ENCODE assay signal across 1 cellular context in the genomic region with DNA sequence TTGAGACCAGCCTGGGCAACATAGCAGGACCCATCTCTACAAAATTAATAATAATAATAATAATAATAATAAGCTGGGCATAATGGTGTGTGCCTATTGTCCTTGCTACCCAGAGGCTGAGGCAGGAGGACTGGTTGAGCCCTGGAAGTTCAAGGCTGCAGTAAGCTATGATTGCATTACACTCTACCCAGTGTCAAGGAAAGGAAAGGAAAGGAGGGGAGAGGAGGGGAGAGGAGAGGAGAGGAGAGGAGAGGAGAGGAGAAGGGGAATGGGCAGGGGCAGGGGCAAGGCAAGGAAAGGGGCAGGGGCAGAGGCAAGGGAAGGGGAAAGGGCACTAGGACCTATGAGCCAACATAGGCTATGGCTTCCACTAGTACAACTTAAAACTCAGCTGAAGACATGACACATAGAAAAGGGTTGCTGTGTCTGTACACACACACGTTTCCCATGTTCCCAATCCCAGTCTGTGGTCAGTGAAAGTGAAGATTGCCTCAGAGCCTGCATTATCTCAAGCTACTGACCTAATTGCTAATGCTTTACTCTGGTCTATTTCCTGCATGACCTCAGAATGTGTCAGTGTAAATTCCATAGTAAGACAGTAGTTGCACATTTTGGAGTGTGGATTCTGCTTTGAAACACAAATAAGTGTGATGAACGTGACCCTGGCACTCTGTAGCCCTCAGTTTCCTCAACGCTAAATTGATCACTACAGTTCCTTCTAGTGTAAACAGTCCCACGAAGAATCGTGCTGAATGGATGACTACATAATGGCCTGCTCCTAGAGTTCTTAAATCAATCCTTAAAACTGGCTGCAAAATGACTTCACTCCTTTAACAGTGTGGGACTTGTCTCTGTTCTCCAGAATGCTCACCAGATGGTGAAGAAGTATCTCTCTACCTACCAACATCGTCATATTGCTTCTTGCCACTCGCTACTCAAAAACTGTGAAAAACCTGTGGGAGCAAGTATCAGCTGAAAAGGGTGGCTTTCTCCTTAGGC.
A peak's percentile ranks its signal among the peaks of the same experiment; 100 is the strongest.
TF ChIP-seq lines count a peak whose summit lies in the region.

No MANE protein-coding gene starts in this region.

TF ChIP-seq in IMR-90, 13 proteins besides CTCF, POLR2A, EP300 and RAD21 (continued from another document):
- TF ChIP-seq, protein P1, sequence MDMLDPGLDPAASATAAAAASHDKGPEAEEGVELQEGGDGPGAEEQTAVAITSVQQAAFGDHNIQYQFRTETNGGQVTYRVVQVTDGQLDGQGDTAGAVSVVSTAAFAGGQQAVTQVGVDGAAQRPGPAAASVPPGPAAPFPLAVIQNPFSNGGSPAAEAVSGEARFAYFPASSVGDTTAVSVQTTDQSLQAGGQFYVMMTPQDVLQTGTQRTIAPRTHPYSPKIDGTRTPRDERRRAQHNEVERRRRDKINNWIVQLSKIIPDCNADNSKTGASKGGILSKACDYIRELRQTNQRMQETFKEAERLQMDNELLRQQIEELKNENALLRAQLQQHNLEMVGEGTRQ (IDR thresholded peaks at IDR 0.05; ENCODE audit: low read depth, low read length), result 0 out of 2 replicates have a peak, but pooled peaks have one; percentile 1
- TF ChIP-seq, protein P2, sequence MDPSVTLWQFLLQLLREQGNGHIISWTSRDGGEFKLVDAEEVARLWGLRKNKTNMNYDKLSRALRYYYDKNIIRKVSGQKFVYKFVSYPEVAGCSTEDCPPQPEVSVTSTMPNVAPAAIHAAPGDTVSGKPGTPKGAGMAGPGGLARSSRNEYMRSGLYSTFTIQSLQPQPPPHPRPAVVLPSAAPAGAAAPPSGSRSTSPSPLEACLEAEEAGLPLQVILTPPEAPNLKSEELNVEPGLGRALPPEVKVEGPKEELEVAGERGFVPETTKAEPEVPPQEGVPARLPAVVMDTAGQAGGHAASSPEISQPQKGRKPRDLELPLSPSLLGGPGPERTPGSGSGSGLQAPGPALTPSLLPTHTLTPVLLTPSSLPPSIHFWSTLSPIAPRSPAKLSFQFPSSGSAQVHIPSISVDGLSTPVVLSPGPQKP (IDR thresholded peaks at IDR 0.05; ENCODE audit: borderline replicate concordance, low read depth, low read length), result no peak
- TF ChIP-seq MAFK (IDR thresholded peaks at IDR 0.05; ENCODE audit: low read depth, low read length), result peak; percentile 48
- peak; percentile 86 for TF ChIP-seq RCOR1 (IDR thresholded peaks at IDR 0.05; ENCODE audit: insufficient replicate concordance, low read length)
- TF ChIP-seq NFE2L2 (IDR thresholded peaks at IDR 0.05; ENCODE audit: low read depth, low read length), result peak; percentile 29; the same call in 1 of the 2 replicates
- TF ChIP-seq FOS (IDR thresholded peaks at IDR 0.05; ENCODE audit: low read depth, low read length), result peak; percentile 89
- peak; percentile 97 for TF ChIP-seq BHLHE40 (IDR thresholded peaks at IDR 0.05; ENCODE audit: low read depth, low read length)
- no peak; the same call in 1 of the 2 replicates for TF ChIP-seq RFX5 (IDR thresholded peaks at IDR 0.05; ENCODE audit: low read depth, low read length)
- no peak; the same call in 1 of the 2 replicates for TF ChIP-seq MAZ (IDR thresholded peaks at IDR 0.05; ENCODE audit: borderline replicate concordance, low read depth, low read length)
